ENCODE assay signal across 8 cellular contexts in the genomic region with DNA sequence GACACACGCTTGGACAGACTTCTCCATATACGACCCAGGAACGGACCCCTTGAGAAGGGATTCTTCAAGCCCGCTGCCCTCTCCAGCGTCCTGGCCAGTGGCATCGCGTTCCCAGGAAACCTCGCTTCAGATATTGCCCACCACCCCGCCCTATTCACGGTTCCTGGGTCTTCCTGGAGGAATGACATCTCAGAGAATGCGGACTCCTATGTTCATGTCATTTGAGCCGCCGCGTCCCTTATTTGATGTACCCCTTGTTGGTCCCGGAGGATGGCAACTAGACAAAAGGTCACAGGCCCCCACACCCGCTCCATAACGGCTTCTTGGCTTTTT. TPM values are rescaled to one million over a fixed set of nuclear protein-coding genes. Genes with fewer than 3 reads are reported as not detected.
DNase-seq lines count a peak whose midpoint lies in the region; ATAC-seq lines count a peak whose summit lies in the region.

No MANE protein-coding gene starts in this region.

- H3K27ac Mint-ChIP-seq in activated CD8-positive, alpha-beta memory T cell treated with anti-CD3 and anti-CD28 coated beads, Interleukin-2, amount 10 ng/mL, durations not matched to agents 7 days and 5 days = peak overlapping the region; percentile 79
- peak overlapping the region; percentile 63 for H3K27ac Mint-ChIP-seq in activated T-helper 2 cell treated with anti-CD3 and anti-CD28 coated beads, Interferon-gamma antibody, Interleukin-2, Interleukin-4, amounts not matched to agents 10 μg/mL and 5 μg/mL and 100 μg/mL, durations not matched to agents 14 hours and 24 hours and 36 hours

- no peaks in the 10 kb centered on the region for H3K27me3 Mint-ChIP-seq in activated CD8-positive, alpha-beta memory T cell treated with anti-CD3 and anti-CD28 coated beads, Interleukin-2, amount 10 ng/mL, durations not matched to agents 7 days and 5 days
- H3K27me3 Mint-ChIP-seq in activated T-helper 2 cell treated with anti-CD3 and anti-CD28 coated beads, Interferon-gamma antibody, Interleukin-2, Interleukin-4, amounts not matched to agents 10 μg/mL and 5 μg/mL and 100 μg/mL, durations not matched to agents 14 hours and 24 hours and 36 hours (ENCODE audit: low read depth) = peaks cover 9% of the 10 kb centered on the region

- ATAC-seq in activated CD8-positive, alpha-beta memory T cell treated with anti-CD3 and anti-CD28 coated beads, Interleukin-2, amount 10 ng/mL, durations not matched to agents 7 days and 5 days = no peak
- no peak for ATAC-seq in GM21737 (IDR thresholded peaks at IDR 0.05; ENCODE audit: unreplicated experiment)

- H3K4me3 ChIP-seq in iPS-18c (ENCODE audit: insufficient read depth, low read depth, low read length) = peak overlapping the region; percentile 93
- peak overlapping the region; percentile 85 to 93 for H3K4me3 ChIP-seq in stomach smooth muscle (ENCODE audit: low read length in 2 of 2)

- H3K4me1 ChIP-seq in stomach smooth muscle (ENCODE audit: control insufficient read depth, insufficient read depth, low read length) = peaks cover 13% of the 10 kb centered on the region

- H3K36me3 ChIP-seq in stomach smooth muscle (ENCODE audit: control insufficient read depth in 2 of 2, insufficient read depth in 2 of 2, low read length in 2 of 2) = no peaks in the 10 kb centered on the region

- H3K9me3 ChIP-seq in iPS-18c (ENCODE audit: control insufficient read depth, insufficient read depth, low read length) (peaks cover 2% of the 10 kb centered on the region), stomach smooth muscle (ENCODE audit: control insufficient read depth in 2 of 2, low read length in 2 of 2) (no peaks in the 10 kb centered on the region)

- H3K36me3 Mint-ChIP-seq in activated CD8-positive, alpha-beta memory T cell treated with anti-CD3 and anti-CD28 coated beads, Interleukin-2, amount 10 ng/mL, durations not matched to agents 7 days and 5 days = peaks cover 14% of the 10 kb centered on the region
- H3K36me3 Mint-ChIP-seq in activated T-helper 2 cell treated with anti-CD3 and anti-CD28 coated beads, Interferon-gamma antibody, Interleukin-2, Interleukin-4, amounts not matched to agents 10 μg/mL and 5 μg/mL and 100 μg/mL, durations not matched to agents 14 hours and 24 hours and 36 hours (ENCODE audit: low read depth) = peaks cover 12% of the 10 kb centered on the region

- H3K4me3 Mint-ChIP-seq in activated CD8-positive, alpha-beta memory T cell treated with anti-CD3 and anti-CD28 coated beads, Interleukin-2, amount 10 ng/mL, durations not matched to agents 7 days and 5 days = peak overlapping the region; percentile 87
- peak overlapping the region; percentile 92 for H3K4me3 Mint-ChIP-seq in activated T-helper 2 cell treated with anti-CD3 and anti-CD28 coated beads, Interferon-gamma antibody, Interleukin-2, Interleukin-4, amounts not matched to agents 10 μg/mL and 5 μg/mL and 100 μg/mL, durations not matched to agents 14 hours and 24 hours and 36 hours (ENCODE audit: low read depth)

- CTCF ChIA-PET in activated CD8-positive, alpha-beta memory T cell treated with anti-CD3 and anti-CD28 coated beads, Interleukin-2, amount 10 ng/mL, durations not matched to agents 7 days and 5 days (lab: Charles Lee) = interaction anchor here (0.7 to 3.0 kb wide), 7 partner anchors 11 to 200 kb away, joined by 3 to 52 read pairs (median 4); a partner anchor contains a TSS

- H3K27me3 ChIP-seq in stomach smooth muscle (ENCODE audit: control insufficient read depth in 1 of 2, insufficient read depth in 2 of 2, low read length in 2 of 2) = no peaks in the 10 kb centered on the region

- H3K9me3 Mint-ChIP-seq in activated CD8-positive, alpha-beta memory T cell treated with anti-CD3 and anti-CD28 coated beads, Interleukin-2, amount 10 ng/mL, durations not matched to agents 7 days and 5 days (ENCODE audit: low read depth) = no peaks in the 10 kb centered on the region
- H3K9me3 Mint-ChIP-seq in activated T-helper 2 cell treated with anti-CD3 and anti-CD28 coated beads, Interferon-gamma antibody, Interleukin-2, Interleukin-4, amounts not matched to agents 10 μg/mL and 5 μg/mL and 100 μg/mL, durations not matched to agents 14 hours and 24 hours and 36 hours = no peaks in the 10 kb centered on the region

- intact Hi-C loops in activated T-helper 2 cell treated with anti-CD3 and anti-CD28 coated beads, Interferon-gamma antibody, Interleukin-2, Interleukin-4, amounts not matched to agents 10 μg/mL and 5 μg/mL and 100 μg/mL, durations not matched to agents 14 hours and 24 hours and 36 hours (cut with micrococcal nuclease) = loop anchor here (1.0 kb wide), 2 partner anchors 11 to 74 kb away; a partner anchor contains a TSS

- no peak overlapping the region for H3K27ac ChIP-seq in stomach smooth muscle (ENCODE audit: low read length)

- peak overlapping the region; percentile 64 to 78 for H3K9ac ChIP-seq in stomach smooth muscle (ENCODE audit: low read length in 2 of 2)

- H3K4me1 Mint-ChIP-seq in activated CD8-positive, alpha-beta memory T cell treated with anti-CD3 and anti-CD28 coated beads, Interleukin-2, amount 10 ng/mL, durations not matched to agents 7 days and 5 days = peaks cover 39% of the 10 kb centered on the region
- peaks cover 34% of the 10 kb centered on the region for H3K4me1 Mint-ChIP-seq in activated T-helper 2 cell treated with anti-CD3 and anti-CD28 coated beads, Interferon-gamma antibody, Interleukin-2, Interleukin-4, amounts not matched to agents 10 μg/mL and 5 μg/mL and 100 μg/mL, durations not matched to agents 14 hours and 24 hours and 36 hours (ENCODE audit: low read depth)

- no peak for DNase-seq in activated CD8-positive, alpha-beta memory T cell treated with anti-CD3 and anti-CD28 coated beads, Interleukin-2, amount 10 ng/mL, durations not matched to agents 7 days and 5 days
- no peak for DNase-seq in activated CD8-positive, alpha-beta memory T cell treated with anti-CD3 and anti-CD28 coated beads for 24 hours
- no peak for DNase-seq in activated T-helper 2 cell treated with anti-CD3 and anti-CD28 coated beads, Interferon-gamma antibody, Interleukin-2, Interleukin-4, amounts not matched to agents 10 μg/mL and 5 μg/mL and 100 μg/mL, durations not matched to agents 14 hours and 24 hours and 36 hours (ENCODE audit: low spot score)
- no peak for DNase-seq in NCI-H1436 treated with DMSO at 0.1 percent for 48 hours (lab: John Stamatoyannopoulos, UW)
- no peak for DNase-seq in hepatic stellate cell (ENCODE audit: low spot score)

RNA-seq across cellular contexts. Expression of a gene that starts 0.6 kb away (rescaled TPM):
- 10 to 100 TPM; 36.9 to 42.0 TPM for total RNA-seq in activated CD8-positive, alpha-beta memory T cell treated with anti-CD3 and anti-CD28 coated beads, Interleukin-2, amount 10 ng/mL, durations not matched to agents 7 days and 5 days
- total RNA-seq in activated T-helper 2 cell treated with anti-CD3 and anti-CD28 coated beads, Interferon-gamma antibody, Interleukin-2, Interleukin-4, amounts not matched to agents 10 μg/mL and 5 μg/mL and 100 μg/mL, durations not matched to agents 14 hours and 24 hours and 36 hours = 33.8 and 37.0 TPM in 2 replicates
